In genomic region chr21:17389311-17389710, GRCh38 we compare ENCODE assay signal across 29 cellular contexts.
"Had no signal": no experiment of that assay in that cellular context is flagged by ENCODE, and none has a peak within 500 bp of the region (broad histone marks: within the 10 kb centered on the region; RNA-seq: fewer than 3 reads in every experiment).

No MANE protein-coding gene starts in this region.

- H3K9me3 ChIP-seq: stomach, suprapubic skin, testis, thoracic aorta, thyroid gland, tibial artery, tibial nerve, transverse colon, upper lobe of left lung, upper lobe of right lung, uterus, vagina had no signal

- H3K4me1 Mint-ChIP-seq: stimulated activated effector memory CD8-positive, alpha-beta T cell treated with anti-CD3 and anti-CD28 coated beads, Interleukin-12 subunit alpha, Interleukin-12 subunit beta, amount 100 ng/mL, for 72 hours; stimulated activated memory B cell treated with anti-CD40 and anti-IgM and Interleukin-4, amounts not matched to agents 10 μg/mL and 1 μg/mL and 100 μg/mL, for 72 hours; stimulated activated naive B cell treated with anti-CD40 and anti-IgM and Interleukin-4, amounts not matched to agents 10 μg/mL and 1 μg/mL and 100 μg/mL, for 72 hours; stimulated activated naive CD8-positive, alpha-beta T cell treated with anti-CD3 and anti-CD28 coated beads, Interleukin-15, amount 100 ng/mL, for 72 hours had no signal

- H3K27me3 ChIP-seq: stomach, suprapubic skin, testis, thyroid gland, tibial artery, tibial nerve, transverse colon, upper lobe of left lung, upper lobe of right lung, uterus, vagina had no signal

- H3K4me1 ChIP-seq: stomach, suprapubic skin, testis, thyroid gland, tibial artery, tibial nerve, transverse colon, upper lobe of left lung, upper lobe of right lung, uterus, vagina had no signal

- H3K27ac ChIP-seq: stomach, suprapubic skin, testis, thoracic aorta, thyroid gland, tibial artery, tibial nerve, transverse colon, upper lobe of left lung, upper lobe of right lung, uterus, vagina had no signal

- H3K9me3 Mint-ChIP-seq: stimulated activated effector memory CD8-positive, alpha-beta T cell treated with anti-CD3 and anti-CD28 coated beads, Interleukin-12 subunit alpha, Interleukin-12 subunit beta, amount 100 ng/mL, for 72 hours; stimulated activated memory B cell treated with anti-CD40 and anti-IgM and Interleukin-4, amounts not matched to agents 10 μg/mL and 1 μg/mL and 100 μg/mL, for 72 hours; stimulated activated naive B cell treated with anti-CD40 and anti-IgM and Interleukin-4, amounts not matched to agents 10 μg/mL and 1 μg/mL and 100 μg/mL, for 72 hours; stimulated activated naive CD8-positive, alpha-beta T cell treated with anti-CD3 and anti-CD28 coated beads, Interleukin-15, amount 100 ng/mL, for 72 hours; stimulated activated naive CD8-positive, alpha-beta T cell treated with anti-CD3 and anti-CD28 coated beads, Interleukin-15, Interleukin-2, amounts not matched to agents 100 ng/mL and 50 ng/mL, for 24 hours; type B pancreatic cell had no signal

- H3K4me3 ChIP-seq: stomach, suprapubic skin, testis, thoracic aorta, thyroid gland, tibial artery, tibial nerve, transverse colon, upper lobe of left lung, upper lobe of right lung, uterus, vagina had no signal

- H3K27me3 Mint-ChIP-seq: stimulated activated memory B cell treated with anti-CD40 and anti-IgM and Interleukin-4, amounts not matched to agents 10 μg/mL and 1 μg/mL and 100 μg/mL, for 72 hours; stimulated activated naive B cell treated with anti-CD40 and anti-IgM and Interleukin-4, amounts not matched to agents 10 μg/mL and 1 μg/mL and 100 μg/mL, for 72 hours; stimulated activated naive CD8-positive, alpha-beta T cell treated with anti-CD3 and anti-CD28 coated beads, Interleukin-15, amount 100 ng/mL, for 72 hours; stimulated activated naive CD8-positive, alpha-beta T cell treated with anti-CD3 and anti-CD28 coated beads, Interleukin-15, Interleukin-2, amounts not matched to agents 100 ng/mL and 50 ng/mL, for 24 hours; type B pancreatic cell had no signal

- H3K36me3 ChIP-seq: stomach, suprapubic skin, thoracic aorta, thyroid gland, tibial artery, tibial nerve, transverse colon, upper lobe of left lung, upper lobe of right lung, uterus, vagina had no signal

- DNase-seq: stimulated activated CD4-positive, alpha-beta T cell treated with anti-CD3 and anti-CD28 coated beads, Interleukin-2, amount 100 ng/mL, for 48 hours; stimulated activated CD4-positive, alpha-beta T cell treated with anti-CD3 and anti-CD28 coated beads, Interleukin-4, amount 100 ng/mL, for 1 hour; stimulated activated CD4-positive, alpha-beta T cell treated with anti-CD3 and anti-CD28 coated beads, Interleukin-4, amount 100 ng/mL, for 24 hours; stimulated activated CD4-positive, alpha-beta T cell treated with anti-CD3 and anti-CD28 coated beads, Interleukin-4, amount 100 ng/mL, for 4 hours; stimulated activated CD8-positive, alpha-beta memory T cell treated with anti-CD3 and anti-CD28 coated beads, Interleukin-4, amount 100 ng/mL, for 48 hours; stimulated activated naive B cell treated with anti-CD40 and anti-IgM and Interleukin-4, amounts not matched to agents 10 μg/mL and 1 μg/mL and 100 μg/mL, for 72 hours; stimulated activated naive CD4-positive, alpha-beta T cell; stimulated activated naive CD4-positive, alpha-beta T cell treated with Interleukin-2 at 50 U/mL for 16 hours; stimulated activated naive CD8-positive, alpha-beta T cell treated with anti-CD3 and anti-CD28 coated beads, Interleukin-15, amount 100 ng/mL, for 72 hours; stimulated activated naive CD8-positive, alpha-beta T cell treated with anti-CD3 and anti-CD28 coated beads, Interleukin-15, Interleukin-2, amounts not matched to agents 100 U/mL and 50 U/mL, for 24 hours; stomach; substantia nigra; testis; thyroid gland; tibial artery; transverse colon; trophoblast cell; upper lobe of left lung; upper lobe of right lung; uterus had no signal

- H3K36me3 Mint-ChIP-seq: stimulated activated effector memory CD8-positive, alpha-beta T cell treated with anti-CD3 and anti-CD28 coated beads, Interleukin-12 subunit alpha, Interleukin-12 subunit beta, amount 100 ng/mL, for 72 hours; stimulated activated memory B cell treated with anti-CD40 and anti-IgM and Interleukin-4, amounts not matched to agents 10 μg/mL and 1 μg/mL and 100 μg/mL, for 72 hours; stimulated activated naive B cell treated with anti-CD40 and anti-IgM and Interleukin-4, amounts not matched to agents 10 μg/mL and 1 μg/mL and 100 μg/mL, for 72 hours; type B pancreatic cell had no signal

- H3K4me3 Mint-ChIP-seq: stimulated activated effector memory CD8-positive, alpha-beta T cell treated with anti-CD3 and anti-CD28 coated beads, Interleukin-12 subunit alpha, Interleukin-12 subunit beta, amount 100 ng/mL, for 72 hours; stimulated activated memory B cell treated with anti-CD40 and anti-IgM and Interleukin-4, amounts not matched to agents 10 μg/mL and 1 μg/mL and 100 μg/mL, for 72 hours; stimulated activated naive B cell treated with anti-CD40 and anti-IgM and Interleukin-4, amounts not matched to agents 10 μg/mL and 1 μg/mL and 100 μg/mL, for 72 hours; stimulated activated naive CD8-positive, alpha-beta T cell treated with anti-CD3 and anti-CD28 coated beads, Interleukin-15, amount 100 ng/mL, for 72 hours; stimulated activated naive CD8-positive, alpha-beta T cell treated with anti-CD3 and anti-CD28 coated beads, Interleukin-15, Interleukin-2, amounts not matched to agents 100 ng/mL and 50 ng/mL, for 24 hours; type B pancreatic cell had no signal

- ATAC-seq: stimulated activated effector memory CD8-positive, alpha-beta T cell treated with anti-CD3 and anti-CD28 coated beads, Interleukin-12 subunit alpha, Interleukin-12 subunit beta, amount 100 ng/mL, for 72 hours; stimulated activated memory B cell treated with anti-CD40 and anti-IgM and Interleukin-4, amounts not matched to agents 10 μg/mL and 1 μg/mL and 100 μg/mL, for 72 hours; stimulated activated naive B cell treated with anti-CD40 and anti-IgM and Interleukin-4, amounts not matched to agents 10 μg/mL and 1 μg/mL and 100 μg/mL, for 72 hours; stimulated activated naive CD8-positive, alpha-beta T cell treated with anti-CD3 and anti-CD28 coated beads, Interleukin-15, amount 100 ng/mL, for 72 hours; stimulated activated naive CD8-positive, alpha-beta T cell treated with anti-CD3 and anti-CD28 coated beads, Interleukin-15, Interleukin-2, amounts not matched to agents 100 U/mL and 50 U/mL, for 24 hours; upper lobe of right lung had no signal

- H3K27ac Mint-ChIP-seq: stimulated activated effector memory CD8-positive, alpha-beta T cell treated with anti-CD3 and anti-CD28 coated beads, Interleukin-12 subunit alpha, Interleukin-12 subunit beta, amount 100 ng/mL, for 72 hours; stimulated activated memory B cell treated with anti-CD40 and anti-IgM and Interleukin-4, amounts not matched to agents 10 μg/mL and 1 μg/mL and 100 μg/mL, for 72 hours; stimulated activated naive B cell treated with anti-CD40 and anti-IgM and Interleukin-4, amounts not matched to agents 10 μg/mL and 1 μg/mL and 100 μg/mL, for 72 hours; stimulated activated naive CD8-positive, alpha-beta T cell treated with anti-CD3 and anti-CD28 coated beads, Interleukin-15, amount 100 ng/mL, for 72 hours; stimulated activated naive CD8-positive, alpha-beta T cell treated with anti-CD3 and anti-CD28 coated beads, Interleukin-15, Interleukin-2, amounts not matched to agents 100 ng/mL and 50 ng/mL, for 24 hours; type B pancreatic cell had no signal

- FAIRE-seq: urothelium cell line had no signal
